ENCODE assay signal across 9 cellular contexts in the genomic region with DNA sequence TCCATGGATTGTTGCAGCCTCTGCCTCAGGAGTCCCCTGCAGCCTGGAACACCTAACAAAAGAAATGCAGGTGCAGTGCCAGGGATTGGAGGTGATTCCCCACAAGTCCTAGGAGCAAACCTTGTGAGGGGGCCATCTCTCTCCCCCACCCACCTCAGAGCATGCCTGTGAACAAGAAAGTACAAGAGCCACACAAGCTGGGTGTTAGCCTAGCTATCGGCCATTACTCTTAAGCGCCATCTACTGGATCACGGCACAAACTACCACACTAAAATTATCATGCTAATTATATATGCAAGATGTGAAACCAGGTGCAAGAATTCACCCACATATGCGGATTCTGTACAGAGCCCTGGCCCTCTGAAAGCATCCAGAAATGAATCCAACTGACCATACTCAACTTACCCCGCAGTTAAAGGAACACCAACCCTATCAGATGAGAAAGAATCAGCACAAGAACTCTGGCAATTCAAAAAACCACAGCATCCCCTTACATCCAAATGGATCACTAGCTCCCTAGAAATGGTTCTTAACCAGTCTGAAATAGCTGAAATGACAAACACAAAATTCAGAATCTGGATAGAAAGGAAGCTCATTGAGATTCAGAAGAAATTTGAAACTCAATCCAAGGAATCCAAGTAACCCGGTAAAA. TPM values are rescaled to one million over a fixed set of nuclear protein-coding genes. Genes with fewer than 3 reads are reported as not detected.
DNase-seq lines count a peak whose midpoint lies in the region; ATAC-seq and TF ChIP-seq lines count a peak whose summit lies in the region.
"Had no signal": no experiment of that assay in that cellular context is flagged by ENCODE, and none has a peak within 500 bp of the region (broad histone marks: within the 10 kb centered on the region; RNA-seq: fewer than 3 reads in every experiment).

No MANE protein-coding gene starts in this region.

- H3K79me1 ChIP-seq in trophoblast cell (ENCODE audit: low read length) = no peaks in the 10 kb centered on the region

- H2BK12ac ChIP-seq in trophoblast cell (ENCODE audit: low read length) = no peak overlapping the region

- no peak overlapping the region for H2AK5ac ChIP-seq in trophoblast cell (ENCODE audit: low read length)

- peak; percentile 95 for ATAC-seq in CD8-positive, alpha-beta T cell
- ATAC-seq in PC-3 = peak; percentile 43
- ATAC-seq in gastroesophageal sphincter = peak; percentile 46
- no peak for ATAC-seq in aorta (ENCODE audit: low FRiP score)

- no TSS peak for BruUV-seq in PC-3 (replicated peaks; lab: Mats Ljungman, UMichigan)

- no peaks in the 10 kb centered on the region for H3K9me3 ChIP-seq in CD8-positive, alpha-beta T cell (ENCODE audit: low read length)
- H3K9me3 ChIP-seq in PC-3 (ENCODE audit: low read length) (no peaks in the 10 kb centered on the region), gastroesophageal sphincter (no peaks in the 10 kb centered on the region), trophoblast cell (ENCODE audit: insufficient read depth, low read depth, low read length) (no peaks in the 10 kb centered on the region), aorta (ENCODE audit: control insufficient read depth, low read length) (no peaks in the 10 kb centered on the region)

- no peaks in the 10 kb centered on the region for H3K36me3 ChIP-seq in CD8-positive, alpha-beta T cell (ENCODE audit: insufficient read depth, low read length)
- peaks cover 15% of the 10 kb centered on the region for H3K36me3 ChIP-seq in PC-3 (ENCODE audit: low read depth, low read length)
- no peaks in the 10 kb centered on the region for H3K36me3 ChIP-seq in gastroesophageal sphincter
- H3K36me3 ChIP-seq in trophoblast cell (ENCODE audit: control insufficient read depth in 1 of 2, insufficient read depth in 2 of 2, low read length in 2 of 2) = no peaks in the 10 kb centered on the region
- no peaks in the 10 kb centered on the region for H3K36me3 ChIP-seq in aorta (ENCODE audit: control insufficient read depth in 1 of 2, insufficient read depth in 2 of 2, low read length in 1 of 2)

- H4K12ac ChIP-seq in trophoblast cell (ENCODE audit: low read depth, low read length) = no peak overlapping the region

- H3K9ac ChIP-seq in PC-3 (ENCODE audit: low read length) = peak overlapping the region; percentile 46
- H3K9ac ChIP-seq in trophoblast cell (ENCODE audit: low read length) = no peak overlapping the region

- H3K4me3 Mint-ChIP-seq in CD8-positive, alpha-beta T cell = no peak overlapping the region
- H3K4me3 Mint-ChIP-seq in activated T-helper 2 cell treated with anti-CD3 and anti-CD28 coated beads, Interferon-gamma antibody, Interleukin-2, Interleukin-4, amounts not matched to agents 10 μg/mL and 5 μg/mL and 100 μg/mL, durations not matched to agents 14 hours and 24 hours and 36 hours (ENCODE audit: low read depth) = no peak overlapping the region

- no peaks in the 10 kb centered on the region for H3K27me3 ChIP-seq in CD8-positive, alpha-beta T cell (ENCODE audit: insufficient read depth, low read length)
- H3K27me3 ChIP-seq in PC-3 (ENCODE audit: low read length) = no peaks in the 10 kb centered on the region
- no peaks in the 10 kb centered on the region for H3K27me3 ChIP-seq in gastroesophageal sphincter
- no peaks in the 10 kb centered on the region for H3K27me3 ChIP-seq in trophoblast cell (ENCODE audit: insufficient read depth, low read length)
- H3K27me3 ChIP-seq in aorta (ENCODE audit: control insufficient read depth in 1 of 2, insufficient read depth in 2 of 2, low read length in 1 of 2) = no peaks in the 10 kb centered on the region

- intact Hi-C loops in CD8-positive, alpha-beta T cell (cut with DNase I, micrococcal nuclease) = loop anchor here (1.0 to 2.0 kb wide), 3 partner anchors 41 to 162 kb away; no protein-coding TSS in a partner anchor
- intact Hi-C loops in PC-3 (cut with micrococcal nuclease) (loop anchor here (1.0 to 2.0 kb wide), 2 partner anchors 16 to 41 kb away; no protein-coding TSS in a partner anchor), aorta (cut with DNase I) (no loop called here)
- intact Hi-C loops in activated T-helper 2 cell treated with anti-CD3 and anti-CD28 coated beads, Interferon-gamma antibody, Interleukin-2, Interleukin-4, amounts not matched to agents 10 μg/mL and 5 μg/mL and 100 μg/mL, durations not matched to agents 14 hours and 24 hours and 36 hours (cut with micrococcal nuclease) = no loop called here

- no peaks in the 10 kb centered on the region for H3K9me2 ChIP-seq in PC-3 (replicated peaks; ENCODE audit: low read length)

- CTCF ChIA-PET in CD8-positive, alpha-beta T cell (lab: Charles Lee) = interaction anchor here (0.6 to 3.6 kb wide), 16 partner anchors 9 to 309 kb away, joined by 3 to 24 read pairs (median 5); no protein-coding TSS in a partner anchor
- CTCF ChIA-PET in PC-3 (lab: Charles Lee) = interaction anchor here (0.6 to 1.9 kb wide), 6 partner anchors 17 to 71 kb away, joined by 3 to 34 read pairs (median 3); no protein-coding TSS in a partner anchor

- no peaks in the 10 kb centered on the region for H4K20me1 ChIP-seq in PC-3 (ENCODE audit: low read length)

- H3K36me3 Mint-ChIP-seq in CD8-positive, alpha-beta T cell = no peaks in the 10 kb centered on the region
- no peaks in the 10 kb centered on the region for H3K36me3 Mint-ChIP-seq in activated T-helper 2 cell treated with anti-CD3 and anti-CD28 coated beads, Interferon-gamma antibody, Interleukin-2, Interleukin-4, amounts not matched to agents 10 μg/mL and 5 μg/mL and 100 μg/mL, durations not matched to agents 14 hours and 24 hours and 36 hours (ENCODE audit: low read depth)

- no peak overlapping the region for H3K27ac Mint-ChIP-seq in CD8-positive, alpha-beta T cell
- H3K27ac Mint-ChIP-seq in activated T-helper 2 cell treated with anti-CD3 and anti-CD28 coated beads, Interferon-gamma antibody, Interleukin-2, Interleukin-4, amounts not matched to agents 10 μg/mL and 5 μg/mL and 100 μg/mL, durations not matched to agents 14 hours and 24 hours and 36 hours = no peak overlapping the region

- H3K23ac ChIP-seq in trophoblast cell (ENCODE audit: low read length) = no peak overlapping the region

- H3K4me3 ChIP-seq in CD8-positive, alpha-beta T cell (ENCODE audit: low read depth, low read length) = no peak overlapping the region
- H3K4me3 ChIP-seq in PC-3 (ENCODE audit: low read length) (peak overlapping the region; percentile 49), gastroesophageal sphincter (no peak overlapping the region), trophoblast cell (ENCODE audit: low read depth, low read length) (no peak overlapping the region), aorta (ENCODE audit: low read length in 2 of 2) (no peak overlapping the region)

- no peak overlapping the region for H4K91ac ChIP-seq in trophoblast cell (ENCODE audit: low read depth, low read length)

- no peak overlapping the region for H4K8ac ChIP-seq in trophoblast cell (ENCODE audit: low read depth, low read length)

- peaks cover 6% of the 10 kb centered on the region for H3K27me3 Mint-ChIP-seq in CD8-positive, alpha-beta T cell (ENCODE audit: low read depth)
- H3K27me3 Mint-ChIP-seq in activated T-helper 2 cell treated with anti-CD3 and anti-CD28 coated beads, Interferon-gamma antibody, Interleukin-2, Interleukin-4, amounts not matched to agents 10 μg/mL and 5 μg/mL and 100 μg/mL, durations not matched to agents 14 hours and 24 hours and 36 hours (ENCODE audit: low read depth) = peaks cover 34% of the 10 kb centered on the region

- POLR2A ChIA-PET in CD8-positive, alpha-beta T cell (lab: Charles Lee) = no interaction called here
- POLR2A ChIA-PET in PC-3 (lab: Charles Lee; ENCODE audit: unreplicated experiment) = interaction anchor here (0.6 kb wide), 3 partner anchors 15 to 380 kb away, joined by 3 to 8 read pairs (median 4); no protein-coding TSS in a partner anchor

- H3K4ac ChIP-seq in trophoblast cell (ENCODE audit: low read depth, low read length) = no peak overlapping the region

- H2AFZ ChIP-seq in PC-3 (ENCODE audit: low read length) (no peak overlapping the region), trophoblast cell (ENCODE audit: insufficient read depth, low read length, poor library complexity) (no peak overlapping the region)

- no peak overlapping the region for H2BK120ac ChIP-seq in trophoblast cell (ENCODE audit: insufficient read depth, low read length, poor library complexity)

- H3F3A ChIP-seq in PC-3 (ENCODE audit: low read length, unreplicated experiment) = peaks cover 5% of the 10 kb centered on the region

- 4 to 17% methylated on average over 5 to 6 of the region's 6 CpGs for WGBS in gastroesophageal sphincter (ENCODE audit: low coverage in 1 of 2), 2 donors
- whole genome bisulfite sequencing in trophoblast cell (ENCODE audit: extremely low coverage, insufficient coverage, insufficient read length) = no CpG with 5 or more reads among the region's 6 CpGs
- WGBS in aorta, 2 donors = 14 to 17% methylated on average over 6 of the region's 6 CpGs

- H3K79me2 ChIP-seq in PC-3 (ENCODE audit: low read length) (peaks cover 72% of the 10 kb centered on the region), trophoblast cell (ENCODE audit: control insufficient read depth, insufficient read depth, low read length, poor library complexity) (no peaks in the 10 kb centered on the region)

- no peak overlapping the region for H3K27ac ChIP-seq in CD8-positive, alpha-beta T cell (ENCODE audit: low read depth, low read length)
- H3K27ac ChIP-seq in PC-3 (ENCODE audit: low read length) = peak overlapping the region; percentile 87
- no peak overlapping the region for H3K27ac ChIP-seq in gastroesophageal sphincter
- H3K27ac ChIP-seq in trophoblast cell (ENCODE audit: low read depth, low read length) = no peak overlapping the region
- H3K27ac ChIP-seq in aorta (ENCODE audit: low read depth in 1 of 2, low read length in 2 of 2) = no peak overlapping the region

- peak in 6 of 7 experiments; percentile 20 to 63 (median 38) for DNase-seq in CD8-positive, alpha-beta T cell
- DNase-seq in GM19240 (ENCODE audit: insufficient read length, low spot score) = peak; percentile 41
- peak; percentile 26 for DNase-seq in HuH-7 (ENCODE audit: low spot score)
- DNase-seq in PC-3 = peak; percentile 84
- peak; percentile 45 for DNase-seq in activated T-helper 2 cell treated with anti-CD3 and anti-CD28 coated beads, Interferon-gamma antibody, Interleukin-2, Interleukin-4, amounts not matched to agents 10 μg/mL and 5 μg/mL and 100 μg/mL, durations not matched to agents 14 hours and 24 hours and 36 hours (ENCODE audit: low spot score)
- DNase-seq in trophoblast cell = peak; percentile 58 to 95
- no peak for DNase-seq in aorta

- no peak overlapping the region for H2BK5ac ChIP-seq in trophoblast cell (ENCODE audit: low read depth, low read length, poor library complexity)

- H3K18ac ChIP-seq in trophoblast cell (ENCODE audit: low read length) = no peak overlapping the region

- H3K4me1 Mint-ChIP-seq in CD8-positive, alpha-beta T cell (ENCODE audit: low read depth) = peaks cover 3% of the 10 kb centered on the region
- peaks cover 9% of the 10 kb centered on the region for H3K4me1 Mint-ChIP-seq in activated T-helper 2 cell treated with anti-CD3 and anti-CD28 coated beads, Interferon-gamma antibody, Interleukin-2, Interleukin-4, amounts not matched to agents 10 μg/mL and 5 μg/mL and 100 μg/mL, durations not matched to agents 14 hours and 24 hours and 36 hours (ENCODE audit: low read depth)

- H3K9me3 Mint-ChIP-seq in CD8-positive, alpha-beta T cell = no peaks in the 10 kb centered on the region
- no peaks in the 10 kb centered on the region for H3K9me3 Mint-ChIP-seq in activated T-helper 2 cell treated with anti-CD3 and anti-CD28 coated beads, Interferon-gamma antibody, Interleukin-2, Interleukin-4, amounts not matched to agents 10 μg/mL and 5 μg/mL and 100 μg/mL, durations not matched to agents 14 hours and 24 hours and 36 hours

- H3K14ac ChIP-seq in trophoblast cell (ENCODE audit: low read length) = no peak overlapping the region

- H3K4me2 ChIP-seq in PC-3 (ENCODE audit: low read length) (peak overlapping the region; percentile 70), trophoblast cell (ENCODE audit: low read length) (no peak overlapping the region)

- no peaks in the 10 kb centered on the region for H3K4me1 ChIP-seq in CD8-positive, alpha-beta T cell (ENCODE audit: insufficient read depth, low read length)
- H3K4me1 ChIP-seq in PC-3 (ENCODE audit: insufficient read depth, low read length) (peaks cover 63% of the 10 kb centered on the region), gastroesophageal sphincter (no peaks in the 10 kb centered on the region), trophoblast cell (ENCODE audit: control insufficient read depth in 1 of 2, insufficient read depth in 2 of 2, low read length in 2 of 2) (no peaks in the 10 kb centered on the region), aorta (ENCODE audit: control insufficient read depth in 1 of 2, insufficient read depth in 2 of 2, low read length in 2 of 2) (no peaks in the 10 kb centered on the region)

- TF ChIP-seq POLR2A in gastroesophageal sphincter (IDR thresholded peaks at IDR 0.05) = no peak

- TF ChIP-seq CTCF in CD8-positive, alpha-beta T cell (IDR thresholded peaks at IDR 0.05) = peak; percentile 85
- TF ChIP-seq CTCF in PC-3 (conservative IDR thresholded peaks at IDR 0.05; ENCODE audit: low read depth, low read length) = peak; percentile 75
- peak; percentile 42 to 74 (median 54) for TF ChIP-seq CTCF in gastroesophageal sphincter (IDR thresholded peaks at IDR 0.05)

- no peak for TF ChIP-seq EP300 in gastroesophageal sphincter (IDR thresholded peaks at IDR 0.05)

RNA-seq across cellular contexts. Expression of a gene that starts 16.5 kb away (rescaled TPM):
- total RNA-seq in CD8-positive, alpha-beta T cell = not detected
- total RNA-seq in PC-3 (2014; rRNA removed) (225 and 240 TPM in 2 replicates), gastroesophageal sphincter (1 to 10 TPM in 3 of 4 donors, not detected in 1; 1.2 to 3.6 (median 2.2) TPM), aorta (not detected)
- total RNA-seq in activated T-helper 2 cell treated with anti-CD3 and anti-CD28 coated beads, Interferon-gamma antibody, Interleukin-2, Interleukin-4, amounts not matched to agents 10 μg/mL and 5 μg/mL and 100 μg/mL, durations not matched to agents 14 hours and 24 hours and 36 hours = not detected in 2 replicates
- not detected in 2 replicates for polyA plus RNA-seq in trophoblast cell (2013)
- 10 to 100 TPM in 1 of 2 donors, 1 to 10 TPM in 1; 2.0 to 59.5 TPM for polyA plus RNA-seq in aorta
- total RNA-seq: subcutaneous adipose tissue had no signal

RNA-seq across cellular contexts. Expression of a gene that starts 38.1 kb away (rescaled TPM):
- total RNA-seq in CD8-positive, alpha-beta T cell = 10 to 100 TPM; 20.0 to 20.1 TPM
- total RNA-seq in PC-3 (2014; rRNA removed) (18.4 and 20.9 TPM in 2 replicates), gastroesophageal sphincter (10 to 100 TPM; 26.5 to 43.9 (median 33.0) TPM), aorta (10 to 100 TPM; 34.3 to 35.4 TPM)
- 43.1 and 44.1 TPM in 2 replicates for total RNA-seq in activated T-helper 2 cell treated with anti-CD3 and anti-CD28 coated beads, Interferon-gamma antibody, Interleukin-2, Interleukin-4, amounts not matched to agents 10 μg/mL and 5 μg/mL and 100 μg/mL, durations not matched to agents 14 hours and 24 hours and 36 hours
- 55.1 and 56.2 TPM in 2 replicates for polyA plus RNA-seq in trophoblast cell (2013)
- polyA plus RNA-seq in aorta = 10 to 100 TPM; 18.1 to 19.0 TPM

Comparison
In these comparisons a context has a peak if more than half of its experiments do, and no peak if none do; other contexts are left out.
1. DNase-seq: peak in CD8-positive, alpha-beta T cell (6 of 7), GM19240 (single experiment), HuH-7 (single experiment), PC-3 (single experiment), activated T-helper 2 cell treated with anti-CD3 and anti-CD28 coated beads, Interferon-gamma antibody, Interleukin-2, Interleukin-4, amounts not matched to agents 10 μg/mL and 5 μg/mL and 100 μg/mL, durations not matched to agents 14 hours and 24 hours and 36 hours (single experiment) and trophoblast cell (2 of 2); none in aorta (0 of 2).
2. RNA of a gene that starts 16.5 kb away (total RNA-seq): 225 to 240 TPM in PC-3; 1.2 to 3.6 TPM in gastroesophageal sphincter, not detected in activated T-helper 2 cell treated with anti-CD3 and anti-CD28 coated beads, Interferon-gamma antibody, Interleukin-2, Interleukin-4, amounts not matched to agents 10 μg/mL and 5 μg/mL and 100 μg/mL, durations not matched to agents 14 hours and 24 hours and 36 hours, not detected in aorta and not detected in CD8-positive, alpha-beta T cell; every median in the first group is over 10 times any median in the second.
3. intact Hi-C loops: an anchor here in CD8-positive, alpha-beta T cell (1.0 to 2.0 kb wide) and PC-3 (1.0 to 2.0 kb wide); none called in activated T-helper 2 cell treated with anti-CD3 and anti-CD28 coated beads, Interferon-gamma antibody, Interleukin-2, Interleukin-4, amounts not matched to agents 10 μg/mL and 5 μg/mL and 100 μg/mL, durations not matched to agents 14 hours and 24 hours and 36 hours and aorta.
4. Peak in every context shown above with its lines, with median percentiles within 50 percentile points of each other: CTCF ChIP-seq.